ENCODE assay signal across 1 cellular context in the genomic region with DNA sequence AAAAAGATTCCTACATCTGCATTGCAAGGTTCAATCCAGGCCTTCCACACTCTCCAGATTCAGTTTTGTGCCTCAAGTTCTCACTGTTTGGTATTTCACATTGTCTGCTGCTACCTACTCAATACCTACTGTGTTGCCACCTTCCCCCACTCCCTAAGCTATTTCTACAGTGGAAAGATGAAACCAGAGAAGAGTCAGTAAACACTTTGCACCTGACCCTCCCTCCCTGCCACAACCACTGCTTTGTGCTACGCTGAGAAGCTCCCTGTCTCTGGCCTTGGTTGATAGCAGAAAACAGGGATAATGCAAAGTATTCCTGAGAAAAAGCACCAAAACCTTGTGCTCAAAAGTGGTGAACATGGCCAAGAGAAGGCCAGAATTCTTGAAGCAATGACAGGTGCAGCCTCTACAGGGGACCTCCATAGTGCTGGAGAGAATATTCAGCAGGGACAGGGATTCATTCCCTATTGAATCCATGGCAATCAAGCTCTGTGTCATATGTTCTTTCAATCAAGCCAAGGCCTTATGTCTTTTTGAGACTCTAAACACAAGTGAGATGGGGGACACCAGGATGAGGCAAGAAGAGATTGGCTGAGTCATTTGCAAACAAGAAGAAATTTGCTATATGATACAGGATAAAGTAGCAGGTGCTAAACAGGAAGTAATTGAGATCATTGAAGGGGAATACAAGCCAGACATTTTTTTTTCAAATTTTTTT.
TF ChIP-seq lines count a peak whose summit lies in the region.

No MANE protein-coding gene starts in this region.

TF ChIP-seq in IMR-90, 13 proteins besides CTCF, POLR2A, EP300 and RAD21 (continued from another document):
- TF ChIP-seq, protein P1, sequence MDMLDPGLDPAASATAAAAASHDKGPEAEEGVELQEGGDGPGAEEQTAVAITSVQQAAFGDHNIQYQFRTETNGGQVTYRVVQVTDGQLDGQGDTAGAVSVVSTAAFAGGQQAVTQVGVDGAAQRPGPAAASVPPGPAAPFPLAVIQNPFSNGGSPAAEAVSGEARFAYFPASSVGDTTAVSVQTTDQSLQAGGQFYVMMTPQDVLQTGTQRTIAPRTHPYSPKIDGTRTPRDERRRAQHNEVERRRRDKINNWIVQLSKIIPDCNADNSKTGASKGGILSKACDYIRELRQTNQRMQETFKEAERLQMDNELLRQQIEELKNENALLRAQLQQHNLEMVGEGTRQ (IDR thresholded peaks at IDR 0.05; ENCODE audit: low read depth, low read length) = no peak
- no peak for TF ChIP-seq MAFK (IDR thresholded peaks at IDR 0.05; ENCODE audit: low read depth, low read length)
- TF ChIP-seq FOS (IDR thresholded peaks at IDR 0.05; ENCODE audit: low read depth, low read length) = no peak
- TF ChIP-seq, protein P2, sequence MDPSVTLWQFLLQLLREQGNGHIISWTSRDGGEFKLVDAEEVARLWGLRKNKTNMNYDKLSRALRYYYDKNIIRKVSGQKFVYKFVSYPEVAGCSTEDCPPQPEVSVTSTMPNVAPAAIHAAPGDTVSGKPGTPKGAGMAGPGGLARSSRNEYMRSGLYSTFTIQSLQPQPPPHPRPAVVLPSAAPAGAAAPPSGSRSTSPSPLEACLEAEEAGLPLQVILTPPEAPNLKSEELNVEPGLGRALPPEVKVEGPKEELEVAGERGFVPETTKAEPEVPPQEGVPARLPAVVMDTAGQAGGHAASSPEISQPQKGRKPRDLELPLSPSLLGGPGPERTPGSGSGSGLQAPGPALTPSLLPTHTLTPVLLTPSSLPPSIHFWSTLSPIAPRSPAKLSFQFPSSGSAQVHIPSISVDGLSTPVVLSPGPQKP (IDR thresholded peaks at IDR 0.05; ENCODE audit: borderline replicate concordance, low read depth, low read length) = no peak
- no peak for TF ChIP-seq NFE2L2 (IDR thresholded peaks at IDR 0.05; ENCODE audit: low read depth, low read length)
- no peak for TF ChIP-seq CEBPB (IDR thresholded peaks at IDR 0.05; ENCODE audit: low read depth, low read length)
- TF ChIP-seq BHLHE40 (IDR thresholded peaks at IDR 0.05; ENCODE audit: low read depth, low read length) = no peak
- no peak for TF ChIP-seq MAZ (IDR thresholded peaks at IDR 0.05; ENCODE audit: borderline replicate concordance, low read depth, low read length)
